In genomic region chrY:12855791-12856275, GRCh38 we compare ENCODE assay signal across 19 cellular contexts. TPM values are rescaled to one million over a fixed set of nuclear protein-coding genes. Genes with fewer than 3 reads are reported as not detected.
A peak's percentile ranks its signal among the peaks of the same experiment; 100 is the strongest.
DNase-seq lines count a peak whose midpoint lies in the region; ATAC-seq, FAIRE-seq and TF ChIP-seq lines count a peak whose summit lies in the region.
"Had no signal": no experiment of that assay in that cellular context is flagged by ENCODE, and none has a peak within 500 bp of the region (broad histone marks: within the 10 kb centered on the region; RNA-seq: fewer than 3 reads in every experiment).

No MANE protein-coding gene starts in this region.

- H2AFZ ChIP-seq in astrocyte (ENCODE audit: low read depth, low read length) (no peak overlapping the region), HepG2 (ENCODE audit: low read length) (no peak overlapping the region)

- H3K27me3 ChIP-seq in astrocyte (ENCODE audit: insufficient read depth, low read length) (no peaks in the 10 kb centered on the region), HepG2 (ENCODE audit: control insufficient read depth in 1 of 2, insufficient read depth in 2 of 2, low read length in 2 of 2) (no peaks in the 10 kb centered on the region)

- no peaks in the 10 kb centered on the region for H3K4me1 ChIP-seq in astrocyte (ENCODE audit: insufficient read depth, low read length)
- H3K4me1 ChIP-seq in HepG2 (ENCODE audit: insufficient read depth, low read length), result no peaks in the 10 kb centered on the region

- no peak for TF ChIP-seq EP300 in HepG2 (IDR thresholded peaks at IDR 0.05; ENCODE audit: low read depth in 2 of 2, low read length in 2 of 2)
- TF ChIP-seq EP300 in HepG2 (CRISPR knock-in tag; IDR thresholded peaks at IDR 0.05; ENCODE audit: borderline replicate concordance), result no peak

- TF ChIP-seq CTCF in astrocyte (IDR thresholded peaks at IDR 0.05; ENCODE audit: insufficient read depth, low read depth, low read length) (no peak), fibroblast of pulmonary artery (IDR thresholded peaks at IDR 0.05; ENCODE audit: low read length, missing control alignments) (no peak), HepG2 (CRISPR knock-in tag; IDR thresholded peaks at IDR 0.05) (no peak)

- H3K36me3 ChIP-seq in astrocyte (ENCODE audit: insufficient read depth, low read length), result peaks cover 11% of the 10 kb centered on the region
- no peaks in the 10 kb centered on the region; a peak in 2 of 5 replicates for H3K36me3 ChIP-seq in HepG2 (replicated peaks in 1 of 2; ENCODE audit: control insufficient read depth in 1 of 2, insufficient read depth in 2 of 2, low read length in 2 of 2)

- FAIRE-seq in astrocyte (lab: Jason Lieb, UNC) (no peak), HepG2 (lab: Jason Lieb, UNC) (no peak)

- no peak overlapping the region for H3K27ac ChIP-seq in astrocyte (ENCODE audit: low read depth, low read length)
- no peak overlapping the region for H3K27ac ChIP-seq in HepG2 (ENCODE audit: extremely low read length, insufficient read depth, low read length)

- H4K20me1 ChIP-seq in astrocyte (ENCODE audit: insufficient read depth, low read length) (no peaks in the 10 kb centered on the region), HepG2 (ENCODE audit: insufficient read depth, low read length) (no peaks in the 10 kb centered on the region)

- no peak for ATAC-seq in activated naive CD8-positive, alpha-beta T cell treated with anti-CD3 and anti-CD28 coated beads, Interleukin-2, amount 50 U/mL, for 24 hours
- ATAC-seq in HepG2, result no peak
- ATAC-seq: SK-N-SH treated with all-trans-retinoic acid at 6 μM for 48 hours had no signal

- POLR2A ChIA-PET in activated CD4-positive, alpha-beta T cell treated with anti-CD3 and anti-CD28 coated beads, Interleukin-2, amount 10 ng/mL, durations not matched to agents 7 days and 5 days (lab: Charles Lee), result no interaction called here
- POLR2A ChIA-PET in HepG2 (lab: Yijun Ruan, JAX), result no interaction called here

- H3K9ac ChIP-seq in astrocyte (ENCODE audit: low read length) (no peak overlapping the region), HepG2 (ENCODE audit: insufficient read depth, low read depth, low read length) (no peak overlapping the region)

- H3K4me3 Mint-ChIP-seq in astrocyte (ENCODE audit: unreplicated experiment), result no peak overlapping the region
- H3K4me3 Mint-ChIP-seq in activated CD4-positive, alpha-beta T cell treated with anti-CD3 and anti-CD28 coated beads, Interleukin-2, amount 10 ng/mL, durations not matched to agents 7 days and 5 days, result no peak overlapping the region
- no peak overlapping the region for H3K4me3 Mint-ChIP-seq in activated naive CD8-positive, alpha-beta T cell treated with anti-CD3 and anti-CD28 coated beads, Interleukin-2, amount 50 U/mL, for 24 hours

- intact Hi-C loops in HepG2 (cut with micrococcal nuclease; ENCODE audit: unreplicated experiment), result no loop called here

- CTCF ChIA-PET in activated CD4-positive, alpha-beta T cell treated with anti-CD3 and anti-CD28 coated beads, Interleukin-2, amount 10 ng/mL, durations not matched to agents 7 days and 5 days (lab: Charles Lee), result no interaction called here
- CTCF ChIA-PET in HepG2 (lab: Yijun Ruan, JAX; ENCODE audit: low intra/inter-chr PET ratio, low total read pairs), result no interaction called here

- TF ChIP-seq RAD21 in HepG2 (CRISPR knock-in tag; IDR thresholded peaks at IDR 0.05), result no peak

- H3K79me2 ChIP-seq in astrocyte (ENCODE audit: insufficient read depth, low read length) (no peaks in the 10 kb centered on the region), HepG2 (ENCODE audit: insufficient read depth, low read length) (no peaks in the 10 kb centered on the region)

- H3K9me3 Mint-ChIP-seq in astrocyte (ENCODE audit: unreplicated experiment), result no peaks in the 10 kb centered on the region
- H3K9me3 Mint-ChIP-seq in activated CD4-positive, alpha-beta T cell treated with anti-CD3 and anti-CD28 coated beads, Interleukin-2, amount 10 ng/mL, durations not matched to agents 7 days and 5 days, result no peaks in the 10 kb centered on the region
- H3K9me3 Mint-ChIP-seq in activated naive CD8-positive, alpha-beta T cell treated with anti-CD3 and anti-CD28 coated beads, Interleukin-2, amount 50 U/mL, for 24 hours, result no peaks in the 10 kb centered on the region

- H3K27me3 Mint-ChIP-seq in astrocyte (ENCODE audit: low read depth, unreplicated experiment), result no peaks in the 10 kb centered on the region
- H3K27me3 Mint-ChIP-seq in activated CD4-positive, alpha-beta T cell treated with anti-CD3 and anti-CD28 coated beads, Interleukin-2, amount 10 ng/mL, durations not matched to agents 7 days and 5 days, result no peaks in the 10 kb centered on the region
- no peaks in the 10 kb centered on the region for H3K27me3 Mint-ChIP-seq in activated naive CD8-positive, alpha-beta T cell treated with anti-CD3 and anti-CD28 coated beads, Interleukin-2, amount 50 U/mL, for 24 hours

- H3K4me3 ChIP-seq in astrocyte (ENCODE audit: insufficient read depth, low read depth, low read length) (no peak overlapping the region), fibroblast of pulmonary artery (replicated peaks; ENCODE audit: low read depth, low read length) (no peak overlapping the region), HepG2 (replicated peaks in 1 of 3; ENCODE audit: insufficient read depth in 1 of 3, low read depth in 2 of 3, low read length in 3 of 3) (no peak overlapping the region)

- no peak for TF ChIP-seq POLR2A in HepG2 (IDR thresholded peaks at IDR 0.05; ENCODE audit: insufficient read depth in 1 of 2, low read depth in 2 of 2, low read length in 2 of 2)

- DNase-seq in ELR (ENCODE audit: low read depth) (peak; percentile 4), astrocyte (ENCODE audit: low read depth) (no peak), fibroblast of pulmonary artery (ENCODE audit: low read depth) (peak; percentile 10), NCI-H226 (no peak), HepG2 (ENCODE audit: low spot score) (no peak)
- no peak for DNase-seq in activated CD4-positive, alpha-beta T cell treated with anti-CD3 and anti-CD28 coated beads, Interleukin-2, amount 10 ng/mL, durations not matched to agents 7 days and 5 days
- DNase-seq in activated naive CD8-positive, alpha-beta T cell treated with anti-CD3 and anti-CD28 coated beads, Interleukin-2, amount 50 U/mL, for 24 hours, result no peak
- DNase-seq: C1 segment of cervical spinal cord, DND-41, IMR-90, Kasumi-1, NCI-H1105 treated with DMSO at 0.1 percent for 48 hours, NCI-H187 treated with DMSO at 0.1 percent for 48 hours, NCI-H446 treated with DMSO at 0.1 percent for 48 hours, OCI-M1, SHP77 treated with DMSO at 0.1 percent for 48 hours had no signal

- H3K4me2 ChIP-seq in astrocyte (ENCODE audit: low read length) (no peak overlapping the region), HepG2 (ENCODE audit: low read depth, low read length) (no peak overlapping the region)

- H3K36me3 Mint-ChIP-seq in astrocyte (ENCODE audit: low read depth, unreplicated experiment), result no peaks in the 10 kb centered on the region
- peaks cover 29% of the 10 kb centered on the region for H3K36me3 Mint-ChIP-seq in activated CD4-positive, alpha-beta T cell treated with anti-CD3 and anti-CD28 coated beads, Interleukin-2, amount 10 ng/mL, durations not matched to agents 7 days and 5 days (ENCODE audit: low read depth)
- H3K36me3 Mint-ChIP-seq in activated naive CD8-positive, alpha-beta T cell treated with anti-CD3 and anti-CD28 coated beads, Interleukin-2, amount 50 U/mL, for 24 hours (ENCODE audit: low read depth), result peaks cover 20% of the 10 kb centered on the region

- H3K4me1 Mint-ChIP-seq in astrocyte (ENCODE audit: low read depth, unreplicated experiment), result peaks cover 8% of the 10 kb centered on the region
- no peaks in the 10 kb centered on the region for H3K4me1 Mint-ChIP-seq in activated CD4-positive, alpha-beta T cell treated with anti-CD3 and anti-CD28 coated beads, Interleukin-2, amount 10 ng/mL, durations not matched to agents 7 days and 5 days
- peaks cover 2% of the 10 kb centered on the region for H3K4me1 Mint-ChIP-seq in activated naive CD8-positive, alpha-beta T cell treated with anti-CD3 and anti-CD28 coated beads, Interleukin-2, amount 50 U/mL, for 24 hours

- H3K9me3 ChIP-seq in astrocyte (ENCODE audit: insufficient read depth, low read depth, low read length) (no peaks in the 10 kb centered on the region), HepG2 (ENCODE audit: low read length) (no peaks in the 10 kb centered on the region)

- in situ Hi-C loops in HepG2 (cut with HindIII; ENCODE audit: extremely low pct_ligation_motif_present, low pct_unique_long_range_greater_than_20kb), result no loop called here

- peak overlapping the region; percentile 41 for H3K27ac Mint-ChIP-seq in astrocyte (ENCODE audit: unreplicated experiment)
- no peak overlapping the region for H3K27ac Mint-ChIP-seq in activated CD4-positive, alpha-beta T cell treated with anti-CD3 and anti-CD28 coated beads, Interleukin-2, amount 10 ng/mL, durations not matched to agents 7 days and 5 days
- no peak overlapping the region for H3K27ac Mint-ChIP-seq in activated naive CD8-positive, alpha-beta T cell treated with anti-CD3 and anti-CD28 coated beads, Interleukin-2, amount 50 U/mL, for 24 hours

- no TSS peak for BruUV-seq in HepG2 (replicated peaks; lab: Mats Ljungman, UMichigan)

RNA-seq across cellular contexts. Expression of gene DDX3Y, which starts 48.8 kb away (rescaled TPM):
- 55.7 and 69.7 TPM in 2 replicates for total RNA-seq in astrocyte
- 10 to 100 TPM; 66.8 to 68.1 TPM for total RNA-seq in activated CD4-positive, alpha-beta T cell treated with anti-CD3 and anti-CD28 coated beads, Interleukin-2, amount 10 ng/mL, durations not matched to agents 7 days and 5 days
- total RNA-seq in HepG2 (2016; rRNA removed; fragmentation: Illumina TruSeq; extraction: Trizol), result 112 and 135 TPM in 2 replicates
- total RNA-seq in HepG2 (2016; cell fraction: cytosol; rRNA removed; fragmentation: Illumina TruSeq; extraction: Trizol; ENCODE audit: low read depth), result 23.4 and 24.8 TPM in 2 replicates
- total RNA-seq in HepG2 (2016; cell fraction: insoluble cytoplasmic fraction; rRNA removed; fragmentation: Illumina TruSeq; extraction: Trizol), result 114 and 133 TPM in 2 replicates
- total RNA-seq in HepG2 (2016; cell fraction: membrane; rRNA removed; fragmentation: Illumina TruSeq; extraction: Trizol), result 12.8 and 18.6 TPM in 2 replicates
- 192 and 199 TPM in 2 replicates for total RNA-seq in HepG2 (2016; cell fraction: nucleus; rRNA removed; fragmentation: Illumina TruSeq; extraction: Trizol)
- 102 and 113 TPM in 2 replicates for polyA plus RNA-seq in HepG2 (2011; rRNA removed)
- polyA plus RNA-seq in HepG2 (2011; cell fraction: cytosol; rRNA removed), result 14.7 and 24.8 TPM in 2 replicates
- 252 and 367 TPM in 2 replicates for polyA plus RNA-seq in HepG2 (2011; cell fraction: nucleus; rRNA removed)
- polyA plus RNA-seq in HepG2 (2012), result 133 and 160 TPM in 2 replicates
- polyA plus RNA-seq in HepG2 (2016; cell fraction: cytosol; fragmentation: Illumina TruSeq; extraction: Trizol; ENCODE audit: low read depth), result 1.2 and 1.7 TPM in 2 replicates
- 70.5 and 71.6 TPM in 2 replicates for polyA plus RNA-seq in HepG2 (2016; cell fraction: insoluble cytoplasmic fraction; fragmentation: Illumina TruSeq; extraction: Trizol; ENCODE audit: low read depth)
- 3.6 and 5.0 TPM in 2 replicates for polyA plus RNA-seq in HepG2 (2016; cell fraction: membrane; fragmentation: Illumina TruSeq; extraction: Trizol; ENCODE audit: low read depth)
- polyA plus RNA-seq in HepG2 (2016; cell fraction: nucleus; fragmentation: Illumina TruSeq; extraction: Trizol; ENCODE audit: insufficient read depth, low read depth), result 182 and 217 TPM in 2 replicates
- 23.3 TPM in 1 of 2 replicates, not detected in the other for polyA minus RNA-seq in HepG2 (2011; rRNA and poly(A)+ RNA removed; ENCODE audit: low replicate concordance)
- 24.7 and 31.3 TPM in 2 replicates for polyA minus RNA-seq in HepG2 (2011; cell fraction: cytosol; rRNA and poly(A)+ RNA removed)
- polyA minus RNA-seq in HepG2 (2011; cell fraction: nucleus; rRNA and poly(A)+ RNA removed), result 469 and 473 TPM in 2 replicates
- total RNA-seq: HT-29, IMR-90, RPMI7951 had no signal
- polyA plus RNA-seq: IMR-90 had no signal

Comparison
In these comparisons a context has a peak if more than half of its experiments do, and no peak if none do; other contexts are left out.
1. DNase-seq: peak in ELR (single experiment) and fibroblast of pulmonary artery (single experiment); none in astrocyte (single experiment), activated CD4-positive, alpha-beta T cell treated with anti-CD3 and anti-CD28 coated beads, Interleukin-2, amount 10 ng/mL, durations not matched to agents 7 days and 5 days (single experiment), NCI-H226 (single experiment), activated naive CD8-positive, alpha-beta T cell treated with anti-CD3 and anti-CD28 coated beads, Interleukin-2, amount 50 U/mL, for 24 hours (single experiment) and HepG2 (single experiment).